Comparison of ENCODE assay signal across 19 cellular contexts in genomic region chr9:105313238-105313637, GRCh38.
A peak's percentile ranks its signal among the peaks of the same experiment; 100 is the strongest.
DNase-seq lines count a peak whose midpoint lies in the region; ATAC-seq, FAIRE-seq and TF ChIP-seq lines count a peak whose summit lies in the region.
"Had no signal": no experiment of that assay in that cellular context is flagged by ENCODE, and none has a peak within 500 bp of the region (broad histone marks: within the 10 kb centered on the region; RNA-seq: fewer than 3 reads in every experiment).

No MANE protein-coding gene starts in this region.

- H2AK5ac ChIP-seq in mesendoderm (ENCODE audit: low read length), result no peak overlapping the region
- no peak overlapping the region for H2AK5ac ChIP-seq in neuronal stem cell (ENCODE audit: low read depth, low read length)

- peak overlapping the region; percentile 40 for H3K18ac ChIP-seq in mesendoderm (ENCODE audit: low read length)
- no peak overlapping the region for H3K18ac ChIP-seq in neuronal stem cell (ENCODE audit: low read length)

- peaks cover 12% of the 10 kb centered on the region for H3K4me1 Mint-ChIP-seq in mesothelial cell of epicardium

- no peak overlapping the region for H3K56ac ChIP-seq in mesendoderm (ENCODE audit: low read length)

- H3K27me3 ChIP-seq in mesendoderm (ENCODE audit: insufficient read depth, low read length, poor library complexity) (no peaks in the 10 kb centered on the region), neuronal stem cell (ENCODE audit: control insufficient read depth in 3 of 3, insufficient read depth in 3 of 3, low read depth in 1 of 3, low read length in 3 of 3) (no peaks in the 10 kb centered on the region)
- H3K27me3 ChIP-seq: transverse colon had no signal

- H3K23ac ChIP-seq in mesendoderm (ENCODE audit: low read length) (no peak overlapping the region), neuronal stem cell (ENCODE audit: low read depth, low read length, poor library complexity) (no peak overlapping the region)

- H3K36me3 ChIP-seq in mesendoderm (ENCODE audit: control insufficient read depth, insufficient read depth, low read length), result no peaks in the 10 kb centered on the region
- no peaks in the 10 kb centered on the region for H3K36me3 ChIP-seq in neuronal stem cell (replicated peaks in 1 of 2; ENCODE audit: control insufficient read depth in 2 of 2, insufficient read depth in 2 of 2, low read length in 2 of 2)
- H3K36me3 ChIP-seq: HAP-1, transverse colon had no signal

- no peak overlapping the region for H3K4me3 Mint-ChIP-seq in mesothelial cell of epicardium
- H3K4me3 Mint-ChIP-seq: activated CD4-positive, alpha-beta T cell treated with anti-CD3 and anti-CD28 coated beads for 36 hours had no signal

- H3K27ac Mint-ChIP-seq in mesothelial cell of epicardium, result no peak overlapping the region
- H3K27ac Mint-ChIP-seq: activated CD4-positive, alpha-beta T cell treated with anti-CD3 and anti-CD28 coated beads for 36 hours had no signal

- H3K79me1 ChIP-seq in mesendoderm (ENCODE audit: low read length) (no peaks in the 10 kb centered on the region), neuronal stem cell (ENCODE audit: low read depth, low read length) (no peaks in the 10 kb centered on the region)

- H3K4me2 ChIP-seq in mesendoderm (ENCODE audit: low read length) (no peak overlapping the region), neuronal stem cell (ENCODE audit: insufficient read depth, low read length, poor library complexity, severe bottlenecking) (no peak overlapping the region)

- peak overlapping the region; percentile 59 for H3K4ac ChIP-seq in mesendoderm (ENCODE audit: low read depth, low read length)
- H3K4ac ChIP-seq in neuronal stem cell (ENCODE audit: low read length), result no peak overlapping the region

- H3K79me2 ChIP-seq in mesendoderm (ENCODE audit: control insufficient read depth, insufficient read depth, low read length), result no peaks in the 10 kb centered on the region

- H3K27ac ChIP-seq in mesendoderm (ENCODE audit: low read depth, low read length) (peak overlapping the region; percentile 17), neuronal stem cell (replicated peaks; ENCODE audit: low read length) (no peak overlapping the region)
- H3K27ac ChIP-seq: transverse colon had no signal

- peaks cover 7% of the 10 kb centered on the region for H3K36me3 Mint-ChIP-seq in mesothelial cell of epicardium

- H3K27me3 Mint-ChIP-seq in mesothelial cell of epicardium (ENCODE audit: low read depth), result no peaks in the 10 kb centered on the region
- H3K27me3 Mint-ChIP-seq: activated CD4-positive, alpha-beta T cell treated with anti-CD3 and anti-CD28 coated beads for 36 hours had no signal

- no peak overlapping the region for H4K91ac ChIP-seq in neuronal stem cell (ENCODE audit: low read depth, low read length, poor library complexity)

- H2BK5ac ChIP-seq in mesendoderm (ENCODE audit: low read length), result no peak overlapping the region
- no peak overlapping the region for H2BK5ac ChIP-seq in neuronal stem cell (ENCODE audit: low read length)

- ATAC-seq in GM19372 (IDR thresholded peaks at IDR 0.05; ENCODE audit: low read depth, unreplicated experiment) (peak; percentile 62), HG02981 (IDR thresholded peaks at IDR 0.05; ENCODE audit: unreplicated experiment) (peak; percentile 72)
- ATAC-seq: activated CD4-positive, alpha-beta T cell treated with anti-CD3 and anti-CD28 coated beads for 36 hours had no signal

- H3K9ac ChIP-seq in mesendoderm (ENCODE audit: low read length), result no peak overlapping the region
- no peak overlapping the region for H3K9ac ChIP-seq in neuronal stem cell (ENCODE audit: low read depth, low read length, poor library complexity)

- DNase-seq in NCI-H774 (lab: John Stamatoyannopoulos, UW) (peak; percentile 19), mesendoderm (no peak), mesothelial cell of epicardium (ENCODE audit: low spot score in 2 of 2, unreplicated experiment in 2 of 2) (no peak), frontal cortex (ENCODE audit: low spot score in 2 of 2) (no peak), T-helper 9 cell (no peak), neuronal stem cell (ENCODE audit: low spot score) (no peak)
- DNase-seq: activated CD4-positive, alpha-beta T cell treated with anti-CD3 and anti-CD28 coated beads for 36 hours; activated CD8-positive, alpha-beta memory T cell treated with anti-CD3 and anti-CD28 coated beads, Interleukin-2, amount 50 U/mL, for 4 hours; activated naive CD4-positive, alpha-beta T cell treated with Interleukin-2 at 50 U/mL for 16 hours; cortex of kidney; erythroblast; GF-D8; NCI-H1436; NCI-H226; SHP77; transverse colon had no signal

- H2BK120ac ChIP-seq in mesendoderm (ENCODE audit: low read depth, low read length), result no peak overlapping the region
- H2BK120ac ChIP-seq in neuronal stem cell (ENCODE audit: low read depth, low read length), result no peak overlapping the region

- H3K14ac ChIP-seq in neuronal stem cell (ENCODE audit: low read length), result no peak overlapping the region

- no peak overlapping the region for H2BK15ac ChIP-seq in mesendoderm (replicated peaks; ENCODE audit: low read depth)
- no peak overlapping the region for H2BK15ac ChIP-seq in neuronal stem cell (ENCODE audit: low read length)

- no peaks in the 10 kb centered on the region for H3K9me3 ChIP-seq in neuronal stem cell (replicated peaks in 1 of 2; ENCODE audit: control insufficient read depth in 2 of 2, insufficient read depth in 1 of 2, low read depth in 1 of 2, low read length in 2 of 2)
- H3K9me3 ChIP-seq: HAP-1, transverse colon had no signal

- TF ChIP-seq CTCF in mesothelial cell of epicardium (IDR thresholded peaks at IDR 0.05; ENCODE audit: unreplicated experiment), result no peak

- H2AFZ ChIP-seq in neuronal stem cell (ENCODE audit: low read length), result no peak overlapping the region

- no peaks in the 10 kb centered on the region for H3K9me3 Mint-ChIP-seq in mesothelial cell of epicardium

- no peak overlapping the region for H4K8ac ChIP-seq in mesendoderm (ENCODE audit: low read depth, low read length)
- no peak overlapping the region for H4K8ac ChIP-seq in neuronal stem cell (ENCODE audit: low read depth, low read length)

- no peak for FAIRE-seq in frontal cortex (lab: Jason Lieb, UNC)

- H3K4me3 ChIP-seq in mesendoderm (ENCODE audit: low read length) (no peak overlapping the region), neuronal stem cell (ENCODE audit: low read length in 2 of 2) (no peak overlapping the region)
- H3K4me3 ChIP-seq: HAP-1, transverse colon had no signal

- no peak overlapping the region for H4K5ac ChIP-seq in mesendoderm (ENCODE audit: low read length)

- no peak overlapping the region for H2BK12ac ChIP-seq in neuronal stem cell (ENCODE audit: low read length)

- peaks cover 3% of the 10 kb centered on the region for H3K4me1 ChIP-seq in mesendoderm (ENCODE audit: control insufficient read depth, low read depth, low read length)
- H3K4me1 ChIP-seq in neuronal stem cell (ENCODE audit: control insufficient read depth in 2 of 2, insufficient read depth in 1 of 2, low read depth in 1 of 2, low read length in 2 of 2), result peaks cover 7 to 10% of the 10 kb centered on the region in 2 donors
